Comparison of ENCODE assay signal across 32 cellular contexts in the genomic region with DNA sequence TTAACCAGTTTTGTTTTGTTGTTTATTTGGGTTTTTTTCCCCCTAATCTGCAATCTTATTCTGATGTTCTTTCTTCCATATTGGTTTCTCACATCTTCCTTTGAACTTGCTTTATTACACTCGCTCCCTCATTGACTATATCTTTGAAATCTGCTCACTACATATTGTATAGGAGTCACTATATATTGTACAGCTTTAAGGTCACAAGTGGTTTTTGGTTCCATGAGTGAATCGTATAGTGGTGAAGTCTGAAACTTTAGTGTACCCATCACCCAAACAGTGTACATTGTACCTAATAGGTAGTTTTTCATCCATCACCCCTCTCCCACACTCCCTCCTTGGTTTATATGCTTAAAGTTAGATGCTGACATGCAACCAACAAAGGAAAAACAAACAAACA.
"Had no signal": no experiment of that assay in that cellular context is flagged by ENCODE, and none has a peak within 500 bp of the region (broad histone marks: within the 10 kb centered on the region; RNA-seq: fewer than 3 reads in every experiment).

No MANE protein-coding gene starts in this region.

- DNase-seq: activated B cell treated with CpG ODN at 0.5 μM for 24 hours; activated CD4-positive, alpha-beta T cell treated with anti-CD3 and anti-CD28 coated beads for 48 hours; activated CD4-positive, alpha-beta T cell treated with anti-CD3 and anti-CD28 coated beads, Interleukin-2, amount 50 U/mL, for 1 hour; activated CD4-positive, alpha-beta T cell treated with anti-CD3 and anti-CD28 coated beads, Interleukin-2, amount 50 U/mL, for 48 hours; activated CD8-positive, alpha-beta memory T cell treated with anti-CD3 and anti-CD28 coated beads, Interleukin-2, amount 50 U/mL, for 48 hours; activated gamma-delta T cell; activated naive CD4-positive, alpha-beta T cell; activated naive CD4-positive, alpha-beta T cell treated with anti-CD3 and anti-CD28 coated beads, Interleukin-2, amount 10 ng/mL, durations not matched to agents 7 days and 5 days; activated T-cell treated with anti-CD3 and anti-CD28 coated beads for 4 hours; activated T-cell treated with anti-CD3 and anti-CD28 coated beads, Interleukin-2, amount 50 U/mL, for 4 hours; adrenal gland; amygdala; aorta; body of pancreas; caudate nucleus; cortex of kidney; dermis blood vessel endothelial cell; effector CD4-positive, alpha-beta T cell; effector memory CD8-positive, alpha-beta T cell; erythroblast; foreskin keratinocyte; gastrocnemius medialis; glutamatergic neuron; T-helper 1 cell; T-helper 17 cell; T1000; WERI-Rb-1 had no signal

- H3K4me1 ChIP-seq: foreskin keratinocyte had no signal

- H3K27me3 ChIP-seq: adrenal gland, body of pancreas, esophagus muscularis mucosa, foreskin keratinocyte, gastrocnemius medialis had no signal

- H3K4me3 ChIP-seq: adrenal gland, body of pancreas, esophagus muscularis mucosa, gastrocnemius medialis had no signal

- H3K9me3 Mint-ChIP-seq: activated T-cell treated with anti-CD3 and anti-CD28 coated beads, Interleukin-2, amount 50 U/mL, for 4 hours; effector memory CD8-positive, alpha-beta T cell had no signal

- H3K27me3 Mint-ChIP-seq: activated B cell treated with CpG ODN at 0.5 μM for 24 hours had no signal

- H3K4me1 Mint-ChIP-seq: activated B cell treated with CpG ODN at 0.5 μM for 24 hours; activated naive CD4-positive, alpha-beta T cell treated with anti-CD3 and anti-CD28 coated beads, Interleukin-2, amount 10 ng/mL, durations not matched to agents 7 days and 5 days; T-helper 17 cell had no signal

- H3K27ac Mint-ChIP-seq: activated B cell treated with CpG ODN at 0.5 μM for 24 hours; activated naive CD4-positive, alpha-beta T cell treated with anti-CD3 and anti-CD28 coated beads, Interleukin-2, amount 10 ng/mL, durations not matched to agents 7 days and 5 days; activated naive CD4-positive, alpha-beta T cell treated with anti-CD3 and anti-CD28 coated beads, Interleukin-2, amount 50 U/mL, for 72 hours; activated T-helper 1 cell treated with anti-CD3 and anti-CD28 coated beads, Interleukin-12 subunit alpha, Interleukin-12 subunit beta, Interleukin-2, Interleukin-4 antibody, amounts not matched to agents 30 ng/mL and 10 ng/mL and 1 ng/mL, durations not matched to agents 14 hours and 24 hours and 36 hours; effector memory CD8-positive, alpha-beta T cell; T-helper 17 cell; T-helper 2 cell treated with Interferon-gamma antibody and Interleukin-4, amounts not matched to agents 5 μg/mL and 100 μg/mL, for 36 hours had no signal

- ATAC-seq: activated CD4-positive, CD25-positive, alpha-beta regulatory T cell treated with anti-CD3 and anti-CD28 coated beads, Interleukin-2, amount 50 U/mL, for 24 hours; body of pancreas; effector memory CD8-positive, alpha-beta T cell; foreskin keratinocyte; gastrocnemius medialis; T-helper 17 cell had no signal

- H3K4me3 Mint-ChIP-seq: activated B cell treated with CpG ODN at 0.5 μM for 24 hours; activated naive CD4-positive, alpha-beta T cell treated with anti-CD3 and anti-CD28 coated beads, Interleukin-2, amount 10 ng/mL, durations not matched to agents 7 days and 5 days; activated T-cell treated with anti-CD3 and anti-CD28 coated beads, Interleukin-2, amount 50 U/mL, for 4 hours; activated T-helper 1 cell treated with anti-CD3 and anti-CD28 coated beads, Interleukin-12 subunit alpha, Interleukin-12 subunit beta, Interleukin-2, Interleukin-4 antibody, amounts not matched to agents 30 ng/mL and 10 ng/mL and 1 ng/mL, durations not matched to agents 14 hours and 24 hours and 36 hours; effector memory CD8-positive, alpha-beta T cell; T-helper 17 cell; T-helper 2 cell treated with Interferon-gamma antibody and Interleukin-4, amounts not matched to agents 5 μg/mL and 100 μg/mL, for 36 hours had no signal

- H3K36me3 Mint-ChIP-seq: activated naive CD4-positive, alpha-beta T cell treated with anti-CD3 and anti-CD28 coated beads, Interleukin-2, amount 10 ng/mL, durations not matched to agents 7 days and 5 days had no signal

- H3K27ac ChIP-seq: adrenal gland, body of pancreas, esophagus muscularis mucosa, foreskin keratinocyte, gastrocnemius medialis, WERI-Rb-1 had no signal

- H3K9me3 ChIP-seq: adrenal gland, body of pancreas, esophagus muscularis mucosa, gastrocnemius medialis had no signal
